Comparison of ENCODE assay signal across 15 cellular contexts in the genomic region with DNA sequence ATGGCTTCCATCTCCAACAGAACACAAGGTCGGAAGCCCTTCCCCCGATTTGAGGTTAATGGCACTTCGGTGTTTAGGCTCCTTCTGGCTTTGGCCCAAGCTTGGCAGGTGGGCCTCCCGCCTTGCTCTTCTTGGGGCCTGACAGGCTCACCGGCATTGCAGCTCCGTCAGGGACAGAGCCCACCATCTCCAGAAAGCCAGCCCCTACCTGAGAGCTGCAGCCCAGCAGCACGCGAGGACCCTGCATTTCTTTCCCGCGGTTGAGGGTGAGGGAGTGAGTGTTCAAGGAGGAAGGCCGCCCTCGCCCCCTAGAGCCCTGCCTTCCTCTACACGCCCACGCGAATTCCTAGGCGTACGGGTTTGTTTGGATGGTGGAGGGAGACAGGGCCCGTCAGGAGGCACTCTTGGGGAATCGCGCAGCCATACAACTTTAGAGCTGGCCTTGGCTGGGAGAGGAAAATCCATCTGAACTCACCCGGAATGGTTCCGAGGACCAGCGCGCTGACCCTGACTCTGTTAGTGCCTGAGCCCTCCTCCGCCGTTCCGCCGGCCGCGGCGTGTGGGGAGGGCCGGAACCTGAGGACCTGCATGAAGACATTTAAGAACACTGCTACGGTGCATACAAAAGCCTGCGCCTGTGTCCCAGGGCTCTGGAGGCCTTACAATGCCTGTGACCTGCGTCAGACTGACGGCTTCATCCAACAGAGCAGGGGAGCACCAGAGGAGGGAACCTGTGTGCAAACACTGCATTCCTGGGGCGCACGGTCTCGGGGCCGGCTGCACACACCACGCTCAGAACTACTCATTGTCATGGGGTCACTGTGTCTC.
DNase-seq lines count a peak whose midpoint lies in the region; ATAC-seq and TF ChIP-seq lines count a peak whose summit lies in the region.
"Had no signal": no experiment of that assay in that cellular context is flagged by ENCODE, and none has a peak within 500 bp of the region (broad histone marks: within the 10 kb centered on the region; RNA-seq: fewer than 3 reads in every experiment).

No MANE protein-coding gene starts in this region.

- H3K27ac ChIP-seq in left lung: no peak overlapping the region
- H3K27ac ChIP-seq: epithelial cell of prostate had no signal

- H3K4me3 ChIP-seq in left lung: no peak overlapping the region

- ATAC-seq in activated T-cell treated with anti-CD3 and anti-CD28 coated beads, Interleukin-2, amount 50 U/mL, for 72 hours (replicated peaks in 1 of 2): no peak
- ATAC-seq in left lung (peak; percentile 13), GM19452 (IDR thresholded peaks at IDR 0.05; ENCODE audit: unreplicated experiment) (no peak), GM18520 (IDR thresholded peaks at IDR 0.05; ENCODE audit: unreplicated experiment) (no peak)
- ATAC-seq in stimulated activated effector memory CD8-positive, alpha-beta T cell treated with anti-CD3 and anti-CD28 coated beads, Interleukin-12 subunit alpha, Interleukin-12 subunit beta, amount 100 ng/mL, for 72 hours: no peak
- ATAC-seq: stimulated activated memory B cell treated with anti-CD40 and anti-IgM and Interleukin-4, amounts not matched to agents 10 μg/mL and 1 μg/mL and 100 μg/mL, for 72 hours had no signal

- no peaks in the 10 kb centered on the region for H3K36me3 Mint-ChIP-seq in activated CD4-positive, alpha-beta T cell treated with anti-CD3 and anti-CD28 coated beads, Interleukin-2, amount 10 ng/mL, durations not matched to agents 7 days and 5 days (ENCODE audit: low read depth)
- no peaks in the 10 kb centered on the region for H3K36me3 Mint-ChIP-seq in activated T-cell treated with anti-CD3 and anti-CD28 coated beads, Interleukin-2, amount 50 U/mL, for 72 hours (ENCODE audit: insufficient read depth in 2 of 2)
- H3K36me3 Mint-ChIP-seq in stimulated activated effector memory CD8-positive, alpha-beta T cell treated with anti-CD3 and anti-CD28 coated beads, Interleukin-12 subunit alpha, Interleukin-12 subunit beta, amount 100 ng/mL, for 72 hours: no peaks in the 10 kb centered on the region
- H3K36me3 Mint-ChIP-seq: brain; naive B cell; stimulated activated memory B cell treated with anti-CD40 and anti-IgM and Interleukin-4, amounts not matched to agents 10 μg/mL and 1 μg/mL and 100 μg/mL, for 72 hours had no signal

- H3K9me3 ChIP-seq in left lung: no peaks in the 10 kb centered on the region

- no peak for TF ChIP-seq CTCF in left lung (IDR thresholded peaks at IDR 0.05)

- CTCF ChIA-PET in activated CD4-positive, alpha-beta T cell treated with anti-CD3 and anti-CD28 coated beads, Interleukin-2, amount 10 ng/mL, durations not matched to agents 7 days and 5 days (lab: Charles Lee): interaction anchor here (0.6 kb wide), 1 partner anchor 1517 kb away, joined by 3 read pairs; no protein-coding TSS in a partner anchor

- H3K4me1 Mint-ChIP-seq in activated CD4-positive, alpha-beta T cell treated with anti-CD3 and anti-CD28 coated beads, Interleukin-2, amount 10 ng/mL, durations not matched to agents 7 days and 5 days: no peaks in the 10 kb centered on the region
- H3K4me1 Mint-ChIP-seq in activated T-cell treated with anti-CD3 and anti-CD28 coated beads, Interleukin-2, amount 50 U/mL, for 72 hours (ENCODE audit: low read depth): peaks cover 7% of the 10 kb centered on the region
- H3K4me1 Mint-ChIP-seq in stimulated activated effector memory CD8-positive, alpha-beta T cell treated with anti-CD3 and anti-CD28 coated beads, Interleukin-12 subunit alpha, Interleukin-12 subunit beta, amount 100 ng/mL, for 72 hours: peaks cover 7% of the 10 kb centered on the region
- H3K4me1 Mint-ChIP-seq: brain; naive B cell; stimulated activated memory B cell treated with anti-CD40 and anti-IgM and Interleukin-4, amounts not matched to agents 10 μg/mL and 1 μg/mL and 100 μg/mL, for 72 hours had no signal

- no peaks in the 10 kb centered on the region for H3K4me1 ChIP-seq in left lung

- H3K27me3 Mint-ChIP-seq in activated CD4-positive, alpha-beta T cell treated with anti-CD3 and anti-CD28 coated beads, Interleukin-2, amount 10 ng/mL, durations not matched to agents 7 days and 5 days: peaks cover 8% of the 10 kb centered on the region
- peaks cover 15% of the 10 kb centered on the region for H3K27me3 Mint-ChIP-seq in activated T-cell treated with anti-CD3 and anti-CD28 coated beads, Interleukin-2, amount 50 U/mL, for 72 hours (ENCODE audit: low read depth)
- H3K27me3 Mint-ChIP-seq: brain had no signal

- POLR2A ChIA-PET in activated CD4-positive, alpha-beta T cell treated with anti-CD3 and anti-CD28 coated beads, Interleukin-2, amount 10 ng/mL, durations not matched to agents 7 days and 5 days (lab: Charles Lee): no interaction called here

- H3K9me3 Mint-ChIP-seq in activated CD4-positive, alpha-beta T cell treated with anti-CD3 and anti-CD28 coated beads, Interleukin-2, amount 10 ng/mL, durations not matched to agents 7 days and 5 days: no peaks in the 10 kb centered on the region
- H3K9me3 Mint-ChIP-seq in activated T-cell treated with anti-CD3 and anti-CD28 coated beads, Interleukin-2, amount 50 U/mL, for 72 hours: no peaks in the 10 kb centered on the region
- H3K9me3 Mint-ChIP-seq in stimulated activated effector memory CD8-positive, alpha-beta T cell treated with anti-CD3 and anti-CD28 coated beads, Interleukin-12 subunit alpha, Interleukin-12 subunit beta, amount 100 ng/mL, for 72 hours: no peaks in the 10 kb centered on the region
- H3K9me3 Mint-ChIP-seq: brain had no signal

- DNase-seq in activated CD4-positive, alpha-beta T cell treated with anti-CD3 and anti-CD28 coated beads, Interleukin-2, amount 10 ng/mL, durations not matched to agents 7 days and 5 days: peak; percentile 3
- no peak for DNase-seq in activated CD4-positive, alpha-beta T cell treated with anti-CD3 and anti-CD28 coated beads for 48 hours
- DNase-seq in activated T-cell treated with anti-CD3 and anti-CD28 coated beads, Interleukin-2, amount 50 U/mL, for 72 hours: no peak
- DNase-seq in left lung (peak in 1 of 2 donors; percentile 28), OCI-M2 (lab: John Stamatoyannopoulos, UW; ENCODE audit: unreplicated experiment) (no peak)
- peak; percentile 0 to 30 for DNase-seq in stimulated activated effector memory CD8-positive, alpha-beta T cell treated with anti-CD3 and anti-CD28 coated beads, Interleukin-12 subunit alpha, Interleukin-12 subunit beta, amount 100 ng/mL, for 72 hours (ENCODE audit: low spot score in 2 of 2)
- DNase-seq: ACHN, naive B cell, NCI-H1105 treated with DMSO at 0.1 percent for 48 hours, NCI-H82 had no signal

- peaks cover 0 to 73% of the 10 kb centered on the region in 2 donors for H3K27me3 ChIP-seq in left lung

- no peak overlapping the region for H3K27ac Mint-ChIP-seq in activated CD4-positive, alpha-beta T cell treated with anti-CD3 and anti-CD28 coated beads, Interleukin-2, amount 10 ng/mL, durations not matched to agents 7 days and 5 days
- H3K27ac Mint-ChIP-seq in activated T-cell treated with anti-CD3 and anti-CD28 coated beads, Interleukin-2, amount 50 U/mL, for 72 hours: no peak overlapping the region
- no peak overlapping the region for H3K27ac Mint-ChIP-seq in stimulated activated effector memory CD8-positive, alpha-beta T cell treated with anti-CD3 and anti-CD28 coated beads, Interleukin-12 subunit alpha, Interleukin-12 subunit beta, amount 100 ng/mL, for 72 hours
- H3K27ac Mint-ChIP-seq: brain; naive B cell; stimulated activated memory B cell treated with anti-CD40 and anti-IgM and Interleukin-4, amounts not matched to agents 10 μg/mL and 1 μg/mL and 100 μg/mL, for 72 hours had no signal

- no peaks in the 10 kb centered on the region for H3K36me3 ChIP-seq in left lung

- intact Hi-C loops in left lung (cut with DNase I): no loop called here

- no peak overlapping the region for H3K4me3 Mint-ChIP-seq in activated CD4-positive, alpha-beta T cell treated with anti-CD3 and anti-CD28 coated beads, Interleukin-2, amount 10 ng/mL, durations not matched to agents 7 days and 5 days
- peak overlapping the region; percentile 50 to 57 for H3K4me3 Mint-ChIP-seq in activated T-cell treated with anti-CD3 and anti-CD28 coated beads, Interleukin-2, amount 50 U/mL, for 72 hours
- peak overlapping the region; percentile 28 for H3K4me3 Mint-ChIP-seq in stimulated activated effector memory CD8-positive, alpha-beta T cell treated with anti-CD3 and anti-CD28 coated beads, Interleukin-12 subunit alpha, Interleukin-12 subunit beta, amount 100 ng/mL, for 72 hours
- H3K4me3 Mint-ChIP-seq: stimulated activated memory B cell treated with anti-CD40 and anti-IgM and Interleukin-4, amounts not matched to agents 10 μg/mL and 1 μg/mL and 100 μg/mL, for 72 hours had no signal

Comparison
In these comparisons a context has a peak if more than half of its experiments do, and no peak if none do; other contexts are left out.
1. DNase-seq: peak in activated CD4-positive, alpha-beta T cell treated with anti-CD3 and anti-CD28 coated beads, Interleukin-2, amount 10 ng/mL, durations not matched to agents 7 days and 5 days (single experiment) and stimulated activated effector memory CD8-positive, alpha-beta T cell treated with anti-CD3 and anti-CD28 coated beads, Interleukin-12 subunit alpha, Interleukin-12 subunit beta, amount 100 ng/mL, for 72 hours (2 of 2); none in activated CD4-positive, alpha-beta T cell treated with anti-CD3 and anti-CD28 coated beads for 48 hours (single experiment), activated T-cell treated with anti-CD3 and anti-CD28 coated beads, Interleukin-2, amount 50 U/mL, for 72 hours (0 of 2) and OCI-M2 (single experiment).